ENCODE assay signal across 28 cellular contexts in genomic region chr1:229758101-229759036, GRCh38.
A peak's percentile ranks its signal among the peaks of the same experiment; 100 is the strongest.
DNase-seq lines count a peak whose midpoint lies in the region; ATAC-seq and TF ChIP-seq lines count a peak whose summit lies in the region.
"Had no signal": no experiment of that assay in that cellular context is flagged by ENCODE, and none has a peak within 500 bp of the region (broad histone marks: within the 10 kb centered on the region; RNA-seq: fewer than 3 reads in every experiment).

No MANE protein-coding gene starts in this region.

- no peaks in the 10 kb centered on the region for H3K36me3 Mint-ChIP-seq in activated CD8-positive, alpha-beta memory T cell treated with anti-CD3 and anti-CD28 coated beads, Interleukin-2, amount 10 ng/mL, durations not matched to agents 7 days and 5 days
- H3K36me3 Mint-ChIP-seq: activated naive CD8-positive, alpha-beta T cell had no signal

- CTCF ChIA-PET in activated CD8-positive, alpha-beta memory T cell treated with anti-CD3 and anti-CD28 coated beads, Interleukin-2, amount 10 ng/mL, durations not matched to agents 7 days and 5 days (lab: Charles Lee): interaction anchor here (2.0 kb wide), 1 partner anchor 18 kb away, joined by 5 read pairs; no protein-coding TSS in a partner anchor

- ATAC-seq in activated CD8-positive, alpha-beta memory T cell treated with anti-CD3 and anti-CD28 coated beads, Interleukin-2, amount 10 ng/mL, durations not matched to agents 7 days and 5 days: peak; percentile 36
- ATAC-seq: activated T-cell treated with anti-CD3 and anti-CD28 coated beads, Interleukin-2, amount 50 U/mL, for 4 hours; naive thymus-derived CD8-positive, alpha-beta T cell had no signal

- no peaks in the 10 kb centered on the region for H3K4me1 ChIP-seq in esophagus muscularis mucosa
- H3K4me1 ChIP-seq in smooth muscle cell (ENCODE audit: low read depth): no peaks in the 10 kb centered on the region
- no peaks in the 10 kb centered on the region for H3K4me1 ChIP-seq in osteoblast (ENCODE audit: insufficient read depth, low read length)
- H3K4me1 ChIP-seq: parathyroid adenoma, sigmoid colon, upper lobe of left lung had no signal

- H2AFZ ChIP-seq in smooth muscle cell (ENCODE audit: low read depth): no peak overlapping the region
- no peak overlapping the region for H2AFZ ChIP-seq in osteoblast (ENCODE audit: low read length)
- H2AFZ ChIP-seq: hepatocyte, parathyroid adenoma had no signal

- peak; percentile 48 for DNase-seq in activated CD8-positive, alpha-beta memory T cell treated with anti-CD3 and anti-CD28 coated beads, Interleukin-2, amount 10 ng/mL, durations not matched to agents 7 days and 5 days
- no peak for DNase-seq in activated CD8-positive, alpha-beta memory T cell treated with anti-CD3 and anti-CD28 coated beads, Interleukin-2, amount 50 U/mL, for 4 hours
- DNase-seq in M059J (ENCODE audit: low read depth): peak; percentile 94
- DNase-seq in esophagus muscularis mucosa (ENCODE audit: extremely low spot score): peak; percentile 62
- DNase-seq in smooth muscle cell (lab: John Stamatoyannopoulos, UW; ENCODE audit: unreplicated experiment): no peak
- no peak for DNase-seq in NCI-H1694 (lab: John Stamatoyannopoulos, UW)
- DNase-seq in osteoblast (ENCODE audit: insufficient read length, low spot score, missing footprints): no peak
- no peak for DNase-seq in NCI-H446 treated with DMSO at 0.1 percent for 48 hours (lab: John Stamatoyannopoulos, UW)
- DNase-seq: 8988T; activated CD4-positive, alpha-beta memory T cell treated with anti-CD3 and anti-CD28 coated beads, Interleukin-2, amount 10 ng/mL, durations not matched to agents 7 days and 5 days; activated T-cell treated with anti-CD3 and anti-CD28 coated beads, Interleukin-2, amount 50 U/mL, for 4 hours; DMS 273 treated with DMSO at 0.1 percent for 48 hours; Karpas-422; naive thymus-derived CD8-positive, alpha-beta T cell; NCI-H1092 treated with DMSO at 0.1 percent for 48 hours; NCI-H2081 treated with DMSO at 0.1 percent for 48 hours; NCI-H526 treated with DMSO at 0.1 percent for 48 hours; OCI-M1; sigmoid colon; stimulated activated CD4-positive, alpha-beta T cell treated with anti-CD3 and anti-CD28 coated beads, Interleukin-1b, Interleukin-23, amount 100 ng/mL, for 48 hours; stomach; upper lobe of left lung had no signal

- H3K9me3 ChIP-seq in esophagus muscularis mucosa: peaks cover 0 to 16% (median 10%) of the 10 kb centered on the region in 4 donors
- H3K9me3 ChIP-seq in smooth muscle cell (replicated peaks; ENCODE audit: low read depth): no peaks in the 10 kb centered on the region
- no peaks in the 10 kb centered on the region for H3K9me3 ChIP-seq in osteoblast (ENCODE audit: low read depth, low read length)
- H3K9me3 ChIP-seq: SJCRH30 had no signal

- no peak for TF ChIP-seq CTCF in esophagus muscularis mucosa (IDR thresholded peaks at IDR 0.05)
- no peak for TF ChIP-seq CTCF in smooth muscle cell (IDR thresholded peaks at IDR 0.05; ENCODE audit: borderline replicate concordance, insufficient read depth, poor library complexity, severe bottlenecking)
- TF ChIP-seq CTCF in osteoblast (IDR thresholded peaks at IDR 0.05; ENCODE audit: extremely low read depth, low read depth, low read length): no peak

- H3K4me2 ChIP-seq in smooth muscle cell (no peak overlapping the region), osteoblast (ENCODE audit: insufficient read depth, low read length) (no peak overlapping the region)
- H3K4me2 ChIP-seq: hepatocyte had no signal

- H3F3A ChIP-seq in smooth muscle cell (ENCODE audit: low read depth): peaks cover 6% of the 10 kb centered on the region

- H4K20me1 ChIP-seq in smooth muscle cell (ENCODE audit: low read depth) (no peaks in the 10 kb centered on the region), osteoblast (ENCODE audit: insufficient read depth, low read length) (no peaks in the 10 kb centered on the region)

- no peaks in the 10 kb centered on the region for H3K27me3 ChIP-seq in esophagus muscularis mucosa
- H3K27me3 ChIP-seq in smooth muscle cell (ENCODE audit: low read depth): no peaks in the 10 kb centered on the region
- H3K27me3 ChIP-seq in osteoblast (ENCODE audit: insufficient read depth, low read length): no peaks in the 10 kb centered on the region
- H3K27me3 ChIP-seq: hepatocyte, sigmoid colon, SJCRH30, stomach, upper lobe of left lung had no signal

- H3K4me3 ChIP-seq in esophagus muscularis mucosa (no peak overlapping the region), smooth muscle cell (no peak overlapping the region), osteoblast (ENCODE audit: insufficient read depth, low read length) (no peak overlapping the region)
- H3K4me3 ChIP-seq: coronary artery, hepatocyte, sigmoid colon, SJCRH30, stomach, upper lobe of left lung had no signal

- peaks cover 11% of the 10 kb centered on the region for H3K27me3 Mint-ChIP-seq in activated CD8-positive, alpha-beta memory T cell treated with anti-CD3 and anti-CD28 coated beads, Interleukin-2, amount 10 ng/mL, durations not matched to agents 7 days and 5 days
- H3K27me3 Mint-ChIP-seq: activated naive CD8-positive, alpha-beta T cell had no signal

- H3K27ac Mint-ChIP-seq in activated CD8-positive, alpha-beta memory T cell treated with anti-CD3 and anti-CD28 coated beads, Interleukin-2, amount 10 ng/mL, durations not matched to agents 7 days and 5 days: no peak overlapping the region
- H3K27ac Mint-ChIP-seq: activated CD4-positive, alpha-beta memory T cell treated with anti-CD3 and anti-CD28 coated beads, Interleukin-2, amount 10 ng/mL, durations not matched to agents 7 days and 5 days; activated naive CD8-positive, alpha-beta T cell; naive thymus-derived CD8-positive, alpha-beta T cell; T-helper 1 cell treated with Interleukin-12 subunit alpha and Interleukin-12 subunit beta and Interleukin-4 antibody, amounts not matched to agents 30 μg/mL and 1 μg/mL, for 36 hours had no signal

- no peak for TF ChIP-seq EP300 in esophagus muscularis mucosa (IDR thresholded peaks at IDR 0.05)

- H3K79me2 ChIP-seq in smooth muscle cell (ENCODE audit: low read depth): no peaks in the 10 kb centered on the region
- H3K79me2 ChIP-seq in osteoblast (ENCODE audit: insufficient read depth, low read length): no peaks in the 10 kb centered on the region
- H3K79me2 ChIP-seq: hepatocyte, parathyroid adenoma had no signal

- H3K9me3 Mint-ChIP-seq in activated CD8-positive, alpha-beta memory T cell treated with anti-CD3 and anti-CD28 coated beads, Interleukin-2, amount 10 ng/mL, durations not matched to agents 7 days and 5 days (ENCODE audit: low read depth): no peaks in the 10 kb centered on the region
- H3K9me3 Mint-ChIP-seq: activated CD4-positive, alpha-beta memory T cell treated with anti-CD3 and anti-CD28 coated beads, Interleukin-2, amount 10 ng/mL, durations not matched to agents 7 days and 5 days had no signal

- no peak for TF ChIP-seq POLR2A in esophagus muscularis mucosa (IDR thresholded peaks at IDR 0.05; ENCODE audit: low read depth)

- no peaks in the 10 kb centered on the region for H3K36me3 ChIP-seq in esophagus muscularis mucosa
- no peaks in the 10 kb centered on the region for H3K36me3 ChIP-seq in smooth muscle cell (ENCODE audit: low read depth)
- no peaks in the 10 kb centered on the region for H3K36me3 ChIP-seq in osteoblast (ENCODE audit: insufficient read depth, low read length)
- H3K36me3 ChIP-seq: sigmoid colon, SJCRH30, stomach, upper lobe of left lung had no signal

- H3K4me1 Mint-ChIP-seq in activated CD8-positive, alpha-beta memory T cell treated with anti-CD3 and anti-CD28 coated beads, Interleukin-2, amount 10 ng/mL, durations not matched to agents 7 days and 5 days: peaks cover 30% of the 10 kb centered on the region

- no peak overlapping the region for H3K9ac ChIP-seq in smooth muscle cell (ENCODE audit: low read depth)
- H3K9ac ChIP-seq: parathyroid adenoma had no signal

- 84% methylated on average over 15 of the region's 15 CpGs for WGBS in esophagus muscularis mucosa
- 63% methylated on average over 15 of the region's 15 CpGs for WGBS in smooth muscle cell (ENCODE audit: low lambda C conversion rate)

- H3K27ac ChIP-seq in esophagus muscularis mucosa (replicated peaks in 1 of 4) (no peak overlapping the region), smooth muscle cell (ENCODE audit: low read depth) (peak overlapping the region; percentile 68), osteoblast (ENCODE audit: low read depth, low read length) (no peak overlapping the region)
- H3K27ac ChIP-seq: coronary artery, hepatocyte, parathyroid adenoma, sigmoid colon, SJCRH30, stomach, upper lobe of left lung had no signal

- no peak overlapping the region for H3K4me3 Mint-ChIP-seq in activated CD8-positive, alpha-beta memory T cell treated with anti-CD3 and anti-CD28 coated beads, Interleukin-2, amount 10 ng/mL, durations not matched to agents 7 days and 5 days
- H3K4me3 Mint-ChIP-seq: activated CD4-positive, alpha-beta memory T cell treated with anti-CD3 and anti-CD28 coated beads, Interleukin-2, amount 10 ng/mL, durations not matched to agents 7 days and 5 days; activated naive CD8-positive, alpha-beta T cell; activated T-cell treated with anti-CD3 and anti-CD28 coated beads, Interleukin-2, amount 50 U/mL, for 4 hours; naive thymus-derived CD8-positive, alpha-beta T cell; T-helper 1 cell treated with Interleukin-12 subunit alpha and Interleukin-12 subunit beta and Interleukin-4 antibody, amounts not matched to agents 30 μg/mL and 1 μg/mL, for 36 hours had no signal

- intact Hi-C loops in esophagus muscularis mucosa (cut with DNase I): no loop called here

Comparison
In these comparisons a context has a peak if more than half of its experiments do, and no peak if none do; other contexts are left out.
1. DNase-seq: peak in activated CD8-positive, alpha-beta memory T cell treated with anti-CD3 and anti-CD28 coated beads, Interleukin-2, amount 10 ng/mL, durations not matched to agents 7 days and 5 days (single experiment), M059J (single experiment) and esophagus muscularis mucosa (single experiment); none in activated CD8-positive, alpha-beta memory T cell treated with anti-CD3 and anti-CD28 coated beads, Interleukin-2, amount 50 U/mL, for 4 hours (single experiment), smooth muscle cell (single experiment), NCI-H1694 (single experiment), osteoblast (single experiment) and NCI-H446 treated with DMSO at 0.1 percent for 48 hours (single experiment).